ENCODE assay signal across 25 cellular contexts in genomic region chr4:141283152-141283551, GRCh38.
"Had no signal": no experiment of that assay in that cellular context is flagged by ENCODE, and none has a peak within 500 bp of the region (broad histone marks: within the 10 kb centered on the region; RNA-seq: fewer than 3 reads in every experiment).

No MANE protein-coding gene starts in this region.

- H3K9me3 ChIP-seq: colonic mucosa, esophagus squamous epithelium, gastrocnemius medialis, heart right ventricle, left lung, lower lobe of right lung, mucosa of descending colon had no signal

- H3K27me3 Mint-ChIP-seq: dendritic cell treated with granulocyte-macrophage colony-stimulating factor and Interleukin-4, amounts not matched to agents 40 ng/mL and 50 ng/mL, for 4 days had no signal

- H3K4me3 ChIP-seq: colonic mucosa, esophagus squamous epithelium, gastrocnemius medialis, heart right ventricle, left lung, lower lobe of right lung, mucosa of descending colon had no signal

- H3K9me3 Mint-ChIP-seq: dendritic cell treated with granulocyte-macrophage colony-stimulating factor and Interleukin-4, amounts not matched to agents 40 ng/mL and 50 ng/mL, for 4 days; effector memory CD8-positive, alpha-beta T cell had no signal

- H3K4me3 Mint-ChIP-seq: dendritic cell treated with granulocyte-macrophage colony-stimulating factor and Interleukin-4, amounts not matched to agents 40 ng/mL and 50 ng/mL, for 4 days; effector memory CD8-positive, alpha-beta T cell; endodermal cell; mesothelial cell of epicardium; naive B cell had no signal

- H3K27me3 ChIP-seq: colonic mucosa, esophagus squamous epithelium, gastrocnemius medialis, heart right ventricle, left lung had no signal

- H3K27ac ChIP-seq: colonic mucosa, epithelial cell of prostate, esophagus squamous epithelium, gastrocnemius medialis, heart right ventricle, left lung, lower lobe of right lung had no signal

- H3K36me3 Mint-ChIP-seq: mesothelial cell of epicardium, naive B cell had no signal

- DNase-seq: colonic mucosa; cortex of kidney; effector CD8-positive, alpha-beta T cell; effector memory CD8-positive, alpha-beta T cell; endodermal cell; erythroblast; esophagus squamous epithelium; foreskin fibroblast; foreskin melanocyte; gastrocnemius medialis; glutamatergic neuron; head of caudate nucleus; heart right ventricle; hippocampal formation; left cardiac atrium; left lung; lower lobe of right lung; mesenchymal stem cell; mucosa of descending colon; naive B cell had no signal

- H3K27ac Mint-ChIP-seq: dendritic cell treated with granulocyte-macrophage colony-stimulating factor and Interleukin-4, amounts not matched to agents 40 ng/mL and 50 ng/mL, for 4 days; effector memory CD8-positive, alpha-beta T cell; endodermal cell; mesothelial cell of epicardium; naive B cell had no signal

- ATAC-seq: effector memory CD8-positive, alpha-beta T cell; esophagus mucosa; gastrocnemius medialis; heart right ventricle; left cardiac atrium; left lung; left ventricle myocardium superior; lower lobe of right lung; mucosa of descending colon had no signal

- H3K4me1 Mint-ChIP-seq: mesothelial cell of epicardium, naive B cell had no signal

- H3K4me1 ChIP-seq: colonic mucosa, esophagus squamous epithelium, gastrocnemius medialis, heart right ventricle, left lung, lower lobe of right lung had no signal

- H3K36me3 ChIP-seq: colonic mucosa, esophagus squamous epithelium, gastrocnemius medialis, heart right ventricle, left lung, lower lobe of right lung had no signal
